In the genomic region with DNA sequence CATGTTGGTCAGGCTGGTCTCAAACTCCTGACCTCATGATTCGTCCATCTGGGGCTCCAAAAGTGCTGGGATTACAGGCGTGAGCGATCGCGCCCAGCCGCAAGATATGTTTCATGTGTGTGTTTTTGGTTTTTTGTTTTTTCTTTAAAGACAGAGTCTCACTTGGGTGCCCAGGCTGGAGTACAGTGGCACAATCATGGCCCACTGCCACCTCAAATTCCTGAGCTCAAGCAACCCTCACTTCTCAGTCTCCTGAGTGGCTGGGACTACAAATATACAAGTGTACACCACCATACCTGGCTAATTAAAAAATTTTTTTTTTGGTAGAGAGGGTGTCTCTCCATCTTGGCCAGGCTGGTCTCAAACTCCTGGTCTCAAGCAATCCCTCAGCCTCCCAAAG, we compare ENCODE assay signal across 15 cellular contexts. TPM values are rescaled to one million over a fixed set of nuclear protein-coding genes. Genes with fewer than 3 reads are reported as not detected.
DNase-seq lines count a peak whose midpoint lies in the region; FAIRE-seq and TF ChIP-seq lines count a peak whose summit lies in the region.
"Had no signal": no experiment of that assay in that cellular context is flagged by ENCODE, and none has a peak within 500 bp of the region (broad histone marks: within the 10 kb centered on the region; RNA-seq: fewer than 3 reads in every experiment).

No MANE protein-coding gene starts in this region.

- peaks cover 20% of the 10 kb centered on the region; the same call in 1 of the 2 replicates for H3K4me1 ChIP-seq in BLaER1
- H3K4me1 ChIP-seq in spleen, result peaks cover 6 to 35% (median 19%) of the 10 kb centered on the region in 6 donors

- DNase-seq in spleen, result peak; percentile 39
- no peak for DNase-seq in urothelium cell line (ENCODE audit: low spot score)
- DNase-seq in kidney glomerular epithelial cell (lab: John Stamatoyannopoulos, UW), result no peak
- DNase-seq in HuH-7.5 (ENCODE audit: low spot score), result no peak
- DNase-seq in GF-D8 (lab: John Stamatoyannopoulos, UW), result no peak
- DNase-seq: DMS79, NCI-H1930, NCI-H2171, NCI-H446, PC-3 had no signal

- no peak for TF ChIP-seq POLR2A in spleen (IDR thresholded peaks at IDR 0.05)

- H3K27ac Mint-ChIP-seq in IgD-negative memory B cell, result peak overlapping the region; percentile 95 to 100 (median 99)
- H3K27ac Mint-ChIP-seq in dendritic cell treated with granulocyte-macrophage colony-stimulating factor and Interleukin-4, amounts not matched to agents 40 ng/mL and 50 ng/mL, for 4 days, result peak overlapping the region; percentile 95
- H3K27ac Mint-ChIP-seq: GM23338 had no signal

- no peaks in the 10 kb centered on the region for H3K9me3 ChIP-seq in BLaER1
- no peaks in the 10 kb centered on the region for H3K9me3 ChIP-seq in spleen
- H3K9me3 ChIP-seq: A549 had no signal

- H3K4me3 Mint-ChIP-seq in IgD-negative memory B cell, result peak overlapping the region; percentile 77 to 87 (median 84)
- H3K4me3 Mint-ChIP-seq in dendritic cell treated with granulocyte-macrophage colony-stimulating factor and Interleukin-4, amounts not matched to agents 40 ng/mL and 50 ng/mL, for 4 days, result peak overlapping the region; percentile 64
- H3K4me3 Mint-ChIP-seq: GM23338 had no signal

- H3K27ac ChIP-seq in BLaER1, result no peak overlapping the region
- peak overlapping the region; percentile 14 to 88 (median 78) for H3K27ac ChIP-seq in spleen
- H3K27ac ChIP-seq: A549 had no signal

- no peaks in the 10 kb centered on the region for H3K36me3 Mint-ChIP-seq in IgD-negative memory B cell
- no peaks in the 10 kb centered on the region for H3K36me3 Mint-ChIP-seq in dendritic cell treated with granulocyte-macrophage colony-stimulating factor and Interleukin-4, amounts not matched to agents 40 ng/mL and 50 ng/mL, for 4 days (ENCODE audit: low read depth)

- peak overlapping the region; percentile 21; the same call in 1 of the 2 replicates for H3K4me2 ChIP-seq in BLaER1
- H3K4me2 ChIP-seq: A549, GM23338 had no signal

- peaks cover 13 to 25% (median 14%) of the 10 kb centered on the region in 3 donors for H3K4me1 Mint-ChIP-seq in IgD-negative memory B cell
- H3K4me1 Mint-ChIP-seq in dendritic cell treated with granulocyte-macrophage colony-stimulating factor and Interleukin-4, amounts not matched to agents 40 ng/mL and 50 ng/mL, for 4 days (ENCODE audit: low read depth), result peaks cover 25% of the 10 kb centered on the region

- H3K4me3 ChIP-seq in BLaER1 (no peak overlapping the region), spleen (peak overlapping the region in 1 of 8 donors; percentile 51)
- H3K4me3 ChIP-seq: A549, GM23338 had no signal

- H4K20me1 ChIP-seq in BLaER1, result no peaks in the 10 kb centered on the region

- no peak for FAIRE-seq in urothelium cell line (lab: Jason Lieb, UNC)
- FAIRE-seq: A549 had no signal

- H3K27me3 Mint-ChIP-seq in IgD-negative memory B cell, result no peaks in the 10 kb centered on the region
- H3K27me3 Mint-ChIP-seq in dendritic cell treated with granulocyte-macrophage colony-stimulating factor and Interleukin-4, amounts not matched to agents 40 ng/mL and 50 ng/mL, for 4 days, result peaks cover 3% of the 10 kb centered on the region

- no peaks in the 10 kb centered on the region for H3K36me3 ChIP-seq in BLaER1
- H3K36me3 ChIP-seq in spleen, result no peaks in the 10 kb centered on the region

- H3K9me3 Mint-ChIP-seq in IgD-negative memory B cell, result no peaks in the 10 kb centered on the region
- H3K9me3 Mint-ChIP-seq in dendritic cell treated with granulocyte-macrophage colony-stimulating factor and Interleukin-4, amounts not matched to agents 40 ng/mL and 50 ng/mL, for 4 days, result no peaks in the 10 kb centered on the region
- H3K9me3 Mint-ChIP-seq: GM23338 had no signal

- H3K9ac ChIP-seq in BLaER1, result 0 out of 2 replicates have a peak overlapping the region, but pooled peaks have one; percentile 2

- intact Hi-C loops in dendritic cell treated with granulocyte-macrophage colony-stimulating factor and Interleukin-4, amounts not matched to agents 40 ng/mL and 50 ng/mL, for 4 days (cut with micrococcal nuclease), result loop anchor here (10.0 kb wide), 2 partner anchors 52 to 102 kb away; no protein-coding TSS in a partner anchor
- intact Hi-C loops in spleen (cut with DNase I; ENCODE audit: low total_unique reads), result no loop called here

- H3K27me3 ChIP-seq in BLaER1, result no peaks in the 10 kb centered on the region
- no peaks in the 10 kb centered on the region for H3K27me3 ChIP-seq in spleen (replicated peaks in 1 of 7)

- TF ChIP-seq CTCF in spleen (IDR thresholded peaks at IDR 0.05 in 8 of 11, conservative IDR thresholded peaks at IDR 0.05 in 3 of 11), result no peak

- 79 to 87% (median 82%) methylated on average over 6 of the region's 6 CpGs for WGBS in spleen, 5 donors

RNA-seq across cellular contexts. Expression of gene TIGD3, which starts 8.4 kb away (rescaled TPM):
- 2.3 TPM for polyA plus RNA-seq in IgD-negative memory B cell
- 1 to 10 TPM in 2 of 7 donors, under 1 TPM in 5; 0.56 to 2.7 (median 0.79) TPM for total RNA-seq in spleen
- 1 to 10 TPM; 1.1 to 2.1 (median 1.4) TPM for polyA plus RNA-seq in spleen

RNA-seq across cellular contexts. Expression of gene SLC25A45, which starts 19.5 kb away (rescaled TPM):
- polyA plus RNA-seq in IgD-negative memory B cell (17.8 TPM), spleen (10 to 100 TPM; 14.1 to 26.2 (median 24.1) TPM)
- total RNA-seq in spleen, result 10 to 100 TPM; 11.6 to 33.4 (median 25.7) TPM

RNA-seq across cellular contexts. Expression of gene FRMD8, which starts 23.5 kb away (rescaled TPM):
- polyA plus RNA-seq in IgD-negative memory B cell, result 54.2 TPM
- 100 to 1,000 TPM in 3 of 7 donors, 10 to 100 TPM in 4; 65.4 to 128 (median 99.5) TPM for total RNA-seq in spleen
- 10 to 100 TPM; 19.3 to 32.0 (median 23.4) TPM for polyA plus RNA-seq in spleen

RNA-seq across cellular contexts. Expression of gene DPF2, which starts 29.3 kb away (rescaled TPM):
- polyA plus RNA-seq in IgD-negative memory B cell (77.7 TPM), spleen (10 to 100 TPM; 20.5 to 27.2 (median 24.3) TPM)
- total RNA-seq in spleen, result 10 to 100 TPM; 35.7 to 67.0 (median 51.5) TPM

RNA-seq across cellular contexts. Expression of gene CDC42EP2, which starts 48.3 kb away (rescaled TPM):
- polyA plus RNA-seq in IgD-negative memory B cell (not detected), spleen (10 to 100 TPM in 1 of 3 donors, 1 to 10 TPM in 2; 4.2 to 13.4 (median 7.1) TPM)
- total RNA-seq in spleen, result 10 to 100 TPM; 14.5 to 48.0 (median 26.4) TPM
